8 cellular contexts compared by ENCODE assay signal in the genomic region with DNA sequence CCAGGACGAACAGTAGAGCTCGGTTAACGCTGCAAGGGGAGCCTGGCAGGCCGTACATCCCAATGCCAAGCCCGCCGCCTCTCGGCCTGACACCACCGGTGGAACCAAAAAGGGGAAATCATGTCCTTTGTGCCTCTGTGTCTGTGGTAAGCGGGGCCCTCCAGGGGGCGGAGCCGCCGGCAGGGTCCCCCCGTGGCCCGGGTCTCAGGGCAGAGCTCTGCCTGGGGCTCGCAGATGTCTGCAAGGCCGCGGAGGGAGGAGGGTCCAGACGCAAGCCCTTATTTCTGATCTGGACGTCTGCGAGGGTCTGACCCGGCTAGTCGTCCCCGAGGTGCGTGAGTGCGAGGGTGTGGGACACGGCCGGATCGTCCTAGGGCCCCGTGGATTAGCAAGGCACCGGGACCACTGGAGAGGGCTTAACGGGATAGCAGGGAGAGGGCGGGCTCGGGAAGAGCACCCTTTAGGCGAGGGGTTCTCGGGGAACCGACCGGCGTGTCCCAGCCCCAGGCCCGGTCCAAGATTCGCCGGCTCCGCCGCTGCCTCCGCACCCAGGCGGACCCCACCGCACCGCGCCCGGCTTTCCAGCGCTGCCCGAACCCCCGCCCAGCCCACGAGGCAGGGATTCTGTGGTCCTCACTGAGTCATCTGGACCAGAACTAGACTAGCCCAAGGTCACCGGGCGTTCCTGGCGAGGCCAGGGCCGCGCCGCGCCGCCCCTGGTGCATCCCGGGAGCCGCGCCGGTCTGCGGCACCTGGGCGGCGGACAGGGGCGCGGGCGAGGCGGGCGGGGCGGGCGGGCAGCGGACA. TPM values are rescaled to one million over a fixed set of nuclear protein-coding genes. Genes with fewer than 3 reads are reported as not detected.
A peak's percentile ranks its signal among the peaks of the same experiment; 100 is the strongest.
DNase-seq lines count a peak whose midpoint lies in the region; ATAC-seq, FAIRE-seq and TF ChIP-seq lines count a peak whose summit lies in the region.

No MANE protein-coding gene starts in this region.

- ATAC-seq in HG03064 (IDR thresholded peaks at IDR 0.05; ENCODE audit: low read depth, unreplicated experiment) = peak; percentile 7
- ATAC-seq in Right ventricle myocardium inferior = peak; percentile 11
- peak in 2 of 4 donors; percentile 1 to 45 for ATAC-seq in pancreas

- no peaks in the 10 kb centered on the region for H3K27me3 ChIP-seq in pancreas
- H3K27me3 ChIP-seq in tibial artery = no peaks in the 10 kb centered on the region

- DNase-seq in GM18507 (ENCODE audit: extremely low spot score, insufficient read length, low read depth) (no peak), SK-MEL-5 (ENCODE audit: low read depth, low spot score) (peak; percentile 23), Right ventricle myocardium inferior (ENCODE audit: missing footprints) (peak; percentile 80), pancreas (peak; percentile 28 to 87 (median 63)), tibial artery (peak; percentile 42 to 76), NCI-H2171 treated with DMSO at 0.1 percent for 48 hours (lab: John Stamatoyannopoulos, UW) (no peak)
- DNase-seq in activated naive CD4-positive, alpha-beta T cell treated with anti-CD3 and anti-CD28 coated beads, Interleukin-2, amount 50 U/mL, for 16 hours = peak; percentile 54

- H3K4me1 ChIP-seq in pancreas (peaks cover 0 to 12% (median 6%) of the 10 kb centered on the region in 3 donors), tibial artery (peaks cover 0 to 31% (median 24%) of the 10 kb centered on the region in 4 donors)

- TF ChIP-seq CTCF in pancreas (IDR thresholded peaks at IDR 0.05) (no peak), tibial artery (IDR thresholded peaks at IDR 0.05) (no peak)

- H3K4me3 ChIP-seq in pancreas = peak overlapping the region; percentile 51 to 89 (median 74)
- H3K4me3 ChIP-seq in tibial artery = peak overlapping the region; percentile 90 to 99

- in situ Hi-C loops in SK-MEL-5 (cut with HindIII; ENCODE audit: low pct_unique_long_range_greater_than_20kb, low sequenced_read_pairs) = no loop called here

- intact Hi-C loops in Right ventricle myocardium inferior (cut with DNase I) = loop anchor here (1.0 to 10.0 kb wide), 6 partner anchors 32 to 539 kb away; a partner anchor contains a TSS
- intact Hi-C loops in pancreas (cut with DNase I) = no loop called here
- intact Hi-C loops in tibial artery (cut with DNase I; ENCODE audit: low total_unique reads) = loop anchor here (10.0 kb wide), 2 partner anchors 89 to 121 kb away; a partner anchor contains a TSS

- peak; percentile 63 for FAIRE-seq in GM18507 (lab: Jason Lieb, UNC)
- FAIRE-seq in pancreas (lab: Jason Lieb, UNC) = no peak

- H3K27ac ChIP-seq in pancreas (peak overlapping the region; percentile 76 to 86 (median 81)), tibial artery (peak overlapping the region; percentile 82 to 97)

- 6 to 9% methylated on average over 53 to 76 of the region's 76 CpGs for WGBS in pancreas, 2 donors

- no peaks in the 10 kb centered on the region for H3K9me3 ChIP-seq in pancreas
- no peaks in the 10 kb centered on the region for H3K9me3 ChIP-seq in tibial artery

- H3K36me3 ChIP-seq in pancreas (no peaks in the 10 kb centered on the region), tibial artery (no peaks in the 10 kb centered on the region)

RNA-seq across cellular contexts. Expression of a gene that starts 0.9 kb away (rescaled TPM):
- 6.3 and 8.6 TPM in 2 replicates for total RNA-seq in SK-MEL-5 (2014; rRNA removed; shearing (Covaris generic))
- polyA plus RNA-seq in SK-MEL-5 (2015; cell fraction: cytosol; rRNA removed) = 12.0 and 13.9 TPM in 2 replicates
- polyA plus RNA-seq in SK-MEL-5 (2015; cell fraction: nucleus; rRNA removed) = 27.3 and 33.2 TPM in 2 replicates
- total RNA-seq in Right ventricle myocardium inferior = 14.9 TPM
- 10 to 100 TPM; 10.1 to 17.0 (median 10.6) TPM for total RNA-seq in pancreas
- 10 to 100 TPM; 10.4 to 15.5 TPM for polyA plus RNA-seq in pancreas

Comparison
In these comparisons a context has a peak if more than half of its experiments do, and no peak if none do; other contexts are left out.
1. DNase-seq: peak in SK-MEL-5 (single experiment), activated naive CD4-positive, alpha-beta T cell treated with anti-CD3 and anti-CD28 coated beads, Interleukin-2, amount 50 U/mL, for 16 hours (single experiment), Right ventricle myocardium inferior (single experiment), pancreas (6 of 6) and tibial artery (2 of 2); none in GM18507 (single experiment) and NCI-H2171 treated with DMSO at 0.1 percent for 48 hours (single experiment).
2. intact Hi-C loops: an anchor here in Right ventricle myocardium inferior (1.0 to 10.0 kb wide) and tibial artery (10.0 kb wide); none called in pancreas.